ENCODE assay signal across 1 cellular context in genomic region chr10:112812571-112812970, GRCh38.
TF ChIP-seq lines count a peak whose summit lies in the region.

No MANE protein-coding gene starts in this region.

TF ChIP-seq in H1, 55 proteins besides CTCF, POLR2A, EP300 and RAD21:
- TF ChIP-seq POU5F1 (IDR thresholded peaks at IDR 0.05; ENCODE audit: low read depth, low read length) = no peak
- TF ChIP-seq JUND (IDR thresholded peaks at IDR 0.05; ENCODE audit: low read length) = no peak
- no peak for TF ChIP-seq JUN (IDR thresholded peaks at IDR 0.05; ENCODE audit: low read depth, low read length)
- peak; percentile 22; the same call in 1 of the 2 replicates for TF ChIP-seq E2F6 (IDR thresholded peaks at IDR 0.05)
- TF ChIP-seq YY1 (IDR thresholded peaks at IDR 0.05; ENCODE audit: low read depth, low read length) = no peak
- TF ChIP-seq EZH2 (IDR thresholded peaks at IDR 0.05; ENCODE audit: low read depth, low read length, severe bottlenecking) = no peak
- no peak for TF ChIP-seq NANOG (IDR thresholded peaks at IDR 0.05; ENCODE audit: insufficient read depth, low read depth, low read length, poor library complexity, severe bottlenecking)
- no peak for TF ChIP-seq SRF (IDR thresholded peaks at IDR 0.05; ENCODE audit: low read depth, low read length)
- no peak for TF ChIP-seq CHD2 (IDR thresholded peaks at IDR 0.05; ENCODE audit: low read length)
- TF ChIP-seq NRF1 (IDR thresholded peaks at IDR 0.05; ENCODE audit: low read depth, low read length) = no peak
- no peak for TF ChIP-seq SP4 (IDR thresholded peaks at IDR 0.05; ENCODE audit: low read length)
- no peak for TF ChIP-seq MAFK (IDR thresholded peaks at IDR 0.05; ENCODE audit: low read depth, low read length)
- TF ChIP-seq RBBP5 (IDR thresholded peaks at IDR 0.05; ENCODE audit: borderline replicate concordance, low read depth, low read length) = peak; percentile 74; the same call in 1 of the 2 replicates
TF ChIP-seq in H1: peak in this region for 2.
